In genomic region chr1:223500560-223501425, GRCh38 we compare ENCODE assay signal across 10 cellular contexts.
DNase-seq lines count a peak whose midpoint lies in the region; ATAC-seq, FAIRE-seq and TF ChIP-seq lines count a peak whose summit lies in the region.
"Had no signal": no experiment of that assay in that cellular context is flagged by ENCODE, and none has a peak within 500 bp of the region (broad histone marks: within the 10 kb centered on the region; RNA-seq: fewer than 3 reads in every experiment).

No MANE protein-coding gene starts in this region.

- H3K27ac Mint-ChIP-seq in activated T-helper 17 cell treated with anti-CD3 and anti-CD28 coated beads, Interleukin-2, amount 50 U/mL, for 72 hours, result peak overlapping the region; percentile 84

- 45% methylated on average over 11 of the region's 11 CpGs for WGBS in A549 (ENCODE audit: missing lambda C conversion rate)

- H3K36me3 Mint-ChIP-seq in activated T-helper 17 cell treated with anti-CD3 and anti-CD28 coated beads, Interleukin-2, amount 50 U/mL, for 72 hours (ENCODE audit: low read depth), result no peaks in the 10 kb centered on the region

- H3K9me3 ChIP-seq in A549, result no peaks in the 10 kb centered on the region
- no peaks in the 10 kb centered on the region for H3K9me3 ChIP-seq in kidney (ENCODE audit: control insufficient read depth in 1 of 2, low read length in 2 of 2)
- no peaks in the 10 kb centered on the region for H3K9me3 ChIP-seq in colonic mucosa
- H3K9me3 ChIP-seq: testis had no signal

- DNase-seq in A549 (ENCODE audit: low read depth in 1 of 2, low spot score in 1 of 2) (peak; percentile 27 to 56), GOT3 (lab: John Stamatoyannopoulos, UW) (peak; percentile 29), kidney (peak; percentile 91), globus pallidus (ENCODE audit: low spot score) (no peak), colonic mucosa (no peak)
- DNase-seq: testis had no signal

- intact Hi-C loops in kidney (cut with DNase I) (no loop called here), colonic mucosa (cut with DNase I) (no loop called here)

- no peak overlapping the region for H3K4me2 ChIP-seq in A549

- H3K36me3 ChIP-seq in kidney (ENCODE audit: control insufficient read depth in 1 of 2, insufficient read depth in 2 of 2, low read length in 2 of 2), result no peaks in the 10 kb centered on the region
- H3K36me3 ChIP-seq in colonic mucosa, result no peaks in the 10 kb centered on the region

- no peak overlapping the region for H3K4me3 ChIP-seq in A549
- no peak overlapping the region for H3K4me3 ChIP-seq in kidney (ENCODE audit: low read length in 2 of 2)
- no peak overlapping the region for H3K4me3 ChIP-seq in colonic mucosa
- H3K4me3 ChIP-seq: testis had no signal

- peaks cover 13% of the 10 kb centered on the region for H3K4me1 Mint-ChIP-seq in activated T-helper 17 cell treated with anti-CD3 and anti-CD28 coated beads, Interleukin-2, amount 50 U/mL, for 72 hours

- TF ChIP-seq CTCF in A549 (IDR thresholded peaks at IDR 0.05) (no peak), kidney (IDR thresholded peaks at IDR 0.05; ENCODE audit: borderline replicate concordance, extremely low read depth, insufficient read depth) (no peak), colonic mucosa (IDR thresholded peaks at IDR 0.05) (no peak)

- H3K27ac ChIP-seq in A549 (peak overlapping the region in 1 of 2 experiments; percentile 52; a peak in 2 of 6 replicates), kidney (ENCODE audit: low read depth in 2 of 2, low read length in 2 of 2) (no peak overlapping the region), colonic mucosa (no peak overlapping the region)
- H3K27ac ChIP-seq: testis had no signal

- no peaks in the 10 kb centered on the region for H3K27me3 ChIP-seq in colonic mucosa
- H3K27me3 ChIP-seq: testis had no signal

- H3K27me3 Mint-ChIP-seq in activated T-helper 17 cell treated with anti-CD3 and anti-CD28 coated beads, Interleukin-2, amount 50 U/mL, for 72 hours, result no peaks in the 10 kb centered on the region

- CTCF ChIA-PET in A549 (lab: Yijun Ruan, JAX), result interaction anchor here (0.8 to 1.6 kb wide), 4 partner anchors 10 to 183 kb away, joined by 3 to 5 read pairs (median 4); no protein-coding TSS in a partner anchor

- H3K4me3 Mint-ChIP-seq in activated T-helper 17 cell treated with anti-CD3 and anti-CD28 coated beads, Interleukin-2, amount 50 U/mL, for 72 hours, result peak overlapping the region; percentile 31

- TF ChIP-seq RAD21 in A549 (conservative IDR thresholded peaks at IDR 0.05 in 1 of 2, IDR thresholded peaks at IDR 0.05 in 1 of 2), result no peak

- TF ChIP-seq EP300 in A549 (IDR thresholded peaks at IDR 0.05), result no peak

- H3K4me1 ChIP-seq in A549 (peaks cover 10% of the 10 kb centered on the region; the same call in 2 of the 3 replicates), kidney (ENCODE audit: control insufficient read depth in 1 of 2, insufficient read depth in 1 of 2, low read depth in 1 of 2, low read length in 2 of 2) (no peaks in the 10 kb centered on the region), colonic mucosa (no peaks in the 10 kb centered on the region)
- H3K4me1 ChIP-seq: testis had no signal

- ATAC-seq in A549 (peak; percentile 68 to 81), GM21619 (IDR thresholded peaks at IDR 0.05; ENCODE audit: unreplicated experiment) (no peak), HG02610 (IDR thresholded peaks at IDR 0.05; ENCODE audit: unreplicated experiment) (no peak)
- ATAC-seq in activated T-helper 17 cell treated with anti-CD3 and anti-CD28 coated beads, Interleukin-2, amount 50 U/mL, for 72 hours (replicated peaks), result peak; percentile 95

- H3K9ac ChIP-seq in kidney (ENCODE audit: low read length in 2 of 2), result no peak overlapping the region
- H3K9ac ChIP-seq in colonic mucosa (ENCODE audit: low read depth in 2 of 2, low read length in 2 of 2), result no peak overlapping the region

- FAIRE-seq in A549 (lab: Jason Lieb, UNC), result no peak
- FAIRE-seq in kidney (lab: Jason Lieb, UNC), result no peak
- FAIRE-seq: G401.6 had no signal

- POLR2A ChIA-PET in A549 (lab: Yijun Ruan, JAX), result no interaction called here

- no peaks in the 10 kb centered on the region for H3K9me3 Mint-ChIP-seq in activated T-helper 17 cell treated with anti-CD3 and anti-CD28 coated beads, Interleukin-2, amount 50 U/mL, for 72 hours

- no peak for TF ChIP-seq POLR2A in A549 (IDR thresholded peaks at IDR 0.05; ENCODE audit: low read length)

TF ChIP-seq in A549, 52 proteins besides CTCF, POLR2A, EP300 and RAD21:
- TF ChIP-seq HOXB13 (CRISPR knock-in tag; IDR thresholded peaks at IDR 0.05; ENCODE audit: low read depth) (no peak), RNF2 (IDR thresholded peaks at IDR 0.05; ENCODE audit: borderline replicate concordance, low read depth) (no peak), HEYL (CRISPR knock-in tag; IDR thresholded peaks at IDR 0.05) (no peak), KDM1A (IDR thresholded peaks at IDR 0.05; ENCODE audit: low read depth) (no peak), HOXB5 (CRISPR knock-in tag; IDR thresholded peaks at IDR 0.05) (no peak), NPAS2 (CRISPR knock-in tag; IDR thresholded peaks at IDR 0.05; ENCODE audit: borderline replicate concordance) (no peak), PBX3 (IDR thresholded peaks at IDR 0.05) (no peak), CHD2 (IDR thresholded peaks at IDR 0.05; ENCODE audit: low read length, partially characterized antibody) (no peak), ZNF302 (CRISPR knock-in tag; IDR thresholded peaks at IDR 0.05) (no peak), HES2 (IDR thresholded peaks at IDR 0.05) (no peak), FOSL2 (IDR thresholded peaks at IDR 0.05) (no peak), FOSL2 (CRISPR knock-in tag; IDR thresholded peaks at IDR 0.05) (no peak), MAFK (IDR thresholded peaks at IDR 0.05; ENCODE audit: partially characterized antibody) (no peak)

Comparison
In these comparisons a context has a peak if more than half of its experiments do, and no peak if none do; other contexts are left out.
1. ATAC-seq: peak in A549 (2 of 2) and activated T-helper 17 cell treated with anti-CD3 and anti-CD28 coated beads, Interleukin-2, amount 50 U/mL, for 72 hours (single experiment); none in GM21619 (single experiment) and HG02610 (single experiment).
2. DNase-seq: peak in A549 (2 of 2), GOT3 (single experiment) and kidney (single experiment); none in globus pallidus (single experiment) and colonic mucosa (single experiment).